Comparison of ENCODE assay signal across 8 cellular contexts in genomic region chr14:104794641-104795467, GRCh38. TPM values are rescaled to one million over a fixed set of nuclear protein-coding genes. Genes with fewer than 3 reads are reported as not detected.
DNase-seq lines count a peak whose midpoint lies in the region; ATAC-seq and TF ChIP-seq lines count a peak whose summit lies in the region.

No MANE protein-coding gene starts in this region.

- CTCF ChIA-PET in activated CD8-positive, alpha-beta memory T cell treated with anti-CD3 and anti-CD28 coated beads, Interleukin-2, amount 10 ng/mL, durations not matched to agents 7 days and 5 days (lab: Charles Lee) = interaction anchor here (0.7 to 2.5 kb wide), 5 partner anchors 26 to 42 kb away, joined by 3 to 13 read pairs (median 3); no protein-coding TSS in a partner anchor

- H3K4ac ChIP-seq in trophoblast cell (ENCODE audit: low read depth, low read length) = peak overlapping the region; percentile 84

- H3K18ac ChIP-seq in trophoblast cell (ENCODE audit: low read length) = peak overlapping the region; percentile 89

- peak overlapping the region; percentile 82 for H3K4me3 ChIP-seq in trophoblast cell (ENCODE audit: low read depth, low read length)

- peak overlapping the region; percentile 65 for H2BK120ac ChIP-seq in trophoblast cell (ENCODE audit: insufficient read depth, low read length, poor library complexity)

- peak overlapping the region; percentile 13 for H2BK12ac ChIP-seq in trophoblast cell (ENCODE audit: low read length)

- peaks cover 6% of the 10 kb centered on the region for H3K36me3 Mint-ChIP-seq in activated CD8-positive, alpha-beta memory T cell treated with anti-CD3 and anti-CD28 coated beads, Interleukin-2, amount 10 ng/mL, durations not matched to agents 7 days and 5 days
- no peaks in the 10 kb centered on the region for H3K36me3 Mint-ChIP-seq in glutamatergic neuron (ENCODE audit: unreplicated experiment)

- peak overlapping the region; percentile 54 for H4K12ac ChIP-seq in trophoblast cell (ENCODE audit: low read depth, low read length)

- no CpG with 5 or more reads among the region's 77 CpGs for WGBS in trophoblast cell (ENCODE audit: extremely low coverage, insufficient coverage, insufficient read length)

- H3K23ac ChIP-seq in trophoblast cell (ENCODE audit: low read length) = no peak overlapping the region

- no peaks in the 10 kb centered on the region for H3K9me3 Mint-ChIP-seq in activated CD8-positive, alpha-beta memory T cell treated with anti-CD3 and anti-CD28 coated beads, Interleukin-2, amount 10 ng/mL, durations not matched to agents 7 days and 5 days (ENCODE audit: low read depth)
- peaks cover 15% of the 10 kb centered on the region for H3K9me3 Mint-ChIP-seq in glutamatergic neuron (ENCODE audit: unreplicated experiment)

- H4K8ac ChIP-seq in trophoblast cell (ENCODE audit: low read depth, low read length) = peak overlapping the region; percentile 66

- H2AK5ac ChIP-seq in trophoblast cell (ENCODE audit: low read length) = peak overlapping the region; percentile 31

- ATAC-seq in HG03280 (IDR thresholded peaks at IDR 0.05; ENCODE audit: unreplicated experiment) = peak; percentile 36
- ATAC-seq in activated CD8-positive, alpha-beta memory T cell treated with anti-CD3 and anti-CD28 coated beads, Interleukin-2, amount 10 ng/mL, durations not matched to agents 7 days and 5 days = peak; percentile 68

- peaks cover 6% of the 10 kb centered on the region for H3K27me3 ChIP-seq in trophoblast cell (ENCODE audit: insufficient read depth, low read length)

- no peak for TF ChIP-seq CTCF in glutamatergic neuron (IDR thresholded peaks at IDR 0.05; ENCODE audit: partially characterized antibody, unreplicated experiment)

- H3K9me3 ChIP-seq in trophoblast cell (ENCODE audit: insufficient read depth, low read depth, low read length) = peaks cover 6% of the 10 kb centered on the region

- H3K27ac Mint-ChIP-seq in activated CD8-positive, alpha-beta memory T cell treated with anti-CD3 and anti-CD28 coated beads, Interleukin-2, amount 10 ng/mL, durations not matched to agents 7 days and 5 days = peak overlapping the region; percentile 86
- H3K27ac Mint-ChIP-seq in glutamatergic neuron (ENCODE audit: unreplicated experiment) = peak overlapping the region; percentile 95

- H3K9ac ChIP-seq in trophoblast cell (ENCODE audit: low read length) = peak overlapping the region; percentile 88

- peak overlapping the region; percentile 88 for H3K4me3 Mint-ChIP-seq in activated CD8-positive, alpha-beta memory T cell treated with anti-CD3 and anti-CD28 coated beads, Interleukin-2, amount 10 ng/mL, durations not matched to agents 7 days and 5 days
- H3K4me3 Mint-ChIP-seq in glutamatergic neuron (ENCODE audit: unreplicated experiment) = peak overlapping the region; percentile 94

- peaks cover 16 to 23% of the 10 kb centered on the region in 2 experiments for H3K4me1 ChIP-seq in trophoblast cell (ENCODE audit: control insufficient read depth in 1 of 2, insufficient read depth in 2 of 2, low read length in 2 of 2)

- peaks cover 31% of the 10 kb centered on the region for H3K4me1 Mint-ChIP-seq in activated CD8-positive, alpha-beta memory T cell treated with anti-CD3 and anti-CD28 coated beads, Interleukin-2, amount 10 ng/mL, durations not matched to agents 7 days and 5 days
- peaks cover 37% of the 10 kb centered on the region for H3K4me1 Mint-ChIP-seq in glutamatergic neuron (ENCODE audit: low read depth, unreplicated experiment)

- peaks cover 6% of the 10 kb centered on the region for H3K27me3 Mint-ChIP-seq in activated CD8-positive, alpha-beta memory T cell treated with anti-CD3 and anti-CD28 coated beads, Interleukin-2, amount 10 ng/mL, durations not matched to agents 7 days and 5 days
- peaks cover 29% of the 10 kb centered on the region for H3K27me3 Mint-ChIP-seq in glutamatergic neuron (ENCODE audit: unreplicated experiment)

- peak overlapping the region; percentile 23 for H2BK5ac ChIP-seq in trophoblast cell (ENCODE audit: low read depth, low read length, poor library complexity)

- peak overlapping the region; percentile 35 for H2AFZ ChIP-seq in trophoblast cell (ENCODE audit: insufficient read depth, low read length, poor library complexity)

- H3K27ac ChIP-seq in trophoblast cell (ENCODE audit: low read depth, low read length) = peak overlapping the region; percentile 53

- H3K79me2 ChIP-seq in trophoblast cell (ENCODE audit: control insufficient read depth, insufficient read depth, low read length, poor library complexity) = peaks cover 25% of the 10 kb centered on the region

- H4K91ac ChIP-seq in trophoblast cell (ENCODE audit: low read depth, low read length) = peak overlapping the region; percentile 82

- peak; percentile 74 for DNase-seq in activated effector memory CD4-positive, alpha-beta T cell treated with anti-CD3 and anti-CD28 coated beads, Interleukin-2, amount 50 U/mL, for 16 hours
- no peak for DNase-seq in activated effector memory CD4-positive, alpha-beta T cell treated with Interleukin-2 at 50 U/mL for 16 hours
- DNase-seq in activated CD8-positive, alpha-beta memory T cell treated with anti-CD3 and anti-CD28 coated beads, Interleukin-2, amount 10 ng/mL, durations not matched to agents 7 days and 5 days = peak; percentile 56
- DNase-seq in glutamatergic neuron (no peak), trophoblast cell (no peak), middle frontal gyrus (ENCODE audit: extremely low spot score, low spot score) (no peak), NCI-H446 (lab: John Stamatoyannopoulos, UW) (no peak)

- H3K14ac ChIP-seq in trophoblast cell (ENCODE audit: low read length) = peak overlapping the region; percentile 87

- H3K79me1 ChIP-seq in trophoblast cell (ENCODE audit: low read length) = peaks cover 18% of the 10 kb centered on the region

- H3K4me2 ChIP-seq in trophoblast cell (ENCODE audit: low read length) = peak overlapping the region; percentile 75

- peaks cover 29 to 34% of the 10 kb centered on the region in 2 experiments for H3K36me3 ChIP-seq in trophoblast cell (ENCODE audit: control insufficient read depth in 1 of 2, insufficient read depth in 2 of 2, low read length in 2 of 2)

RNA-seq across cellular contexts. Expression of gene AKT1, which starts 0.7 kb away (rescaled TPM):
- total RNA-seq in activated CD8-positive, alpha-beta memory T cell treated with anti-CD3 and anti-CD28 coated beads, Interleukin-2, amount 10 ng/mL, durations not matched to agents 7 days and 5 days = 100 to 1,000 TPM; 178 to 202 TPM
- 300 TPM for total RNA-seq in glutamatergic neuron (ENCODE audit: unreplicated experiment)
- 175 TPM in 2 replicates for polyA plus RNA-seq in trophoblast cell (2013)

RNA-seq across cellular contexts. Expression of gene ZBTB42, which starts 6.0 kb away (rescaled TPM):
- total RNA-seq in activated CD8-positive, alpha-beta memory T cell treated with anti-CD3 and anti-CD28 coated beads, Interleukin-2, amount 10 ng/mL, durations not matched to agents 7 days and 5 days = 1 to 10 TPM; 4.9 to 5.5 TPM
- total RNA-seq in glutamatergic neuron (ENCODE audit: unreplicated experiment) = 6.0 TPM
- polyA plus RNA-seq in trophoblast cell (2013) = 4.6 and 4.7 TPM in 2 replicates

RNA-seq across cellular contexts. Expression of gene SIVA1, which starts 41.9 kb away (rescaled TPM):
- 100 to 1,000 TPM; 127 to 140 TPM for total RNA-seq in activated CD8-positive, alpha-beta memory T cell treated with anti-CD3 and anti-CD28 coated beads, Interleukin-2, amount 10 ng/mL, durations not matched to agents 7 days and 5 days
- 30.5 TPM for total RNA-seq in glutamatergic neuron (ENCODE audit: unreplicated experiment)
- polyA plus RNA-seq in trophoblast cell (2013) = 88.0 and 93.0 TPM in 2 replicates

Comparison
In these comparisons a context has a peak if more than half of its experiments do, and no peak if none do; other contexts are left out.
1. DNase-seq: peak in activated effector memory CD4-positive, alpha-beta T cell treated with anti-CD3 and anti-CD28 coated beads, Interleukin-2, amount 50 U/mL, for 16 hours (single experiment) and activated CD8-positive, alpha-beta memory T cell treated with anti-CD3 and anti-CD28 coated beads, Interleukin-2, amount 10 ng/mL, durations not matched to agents 7 days and 5 days (single experiment); none in activated effector memory CD4-positive, alpha-beta T cell treated with Interleukin-2 at 50 U/mL for 16 hours (single experiment), glutamatergic neuron (single experiment), trophoblast cell (0 of 2), middle frontal gyrus (single experiment) and NCI-H446 (0 of 2).